ENCODE assay signal across 1 cellular context in the genomic region with DNA sequence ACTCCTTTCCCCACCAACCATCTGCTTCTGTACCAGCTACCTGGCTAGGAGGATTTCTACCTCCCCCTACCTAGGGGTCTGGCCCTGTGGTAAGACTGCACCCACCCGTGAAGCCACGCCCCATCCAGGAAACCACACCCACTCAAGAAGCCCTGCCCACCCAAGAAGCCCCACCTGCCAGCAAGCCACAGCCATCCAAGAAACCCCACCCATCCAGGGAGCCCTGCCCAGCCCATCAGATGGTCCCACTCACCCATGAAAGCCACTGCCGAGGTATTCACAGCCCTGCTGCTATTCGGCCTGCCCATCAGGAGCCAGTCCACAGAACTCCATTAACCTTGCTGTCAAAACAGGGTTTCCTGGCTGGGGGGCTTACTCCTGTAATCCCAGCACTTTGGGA.
TF ChIP-seq lines count a peak whose summit lies in the region.

No MANE protein-coding gene starts in this region.

TF ChIP-seq in HCT116, 20 proteins besides CTCF, POLR2A, EP300 and RAD21:
- TF ChIP-seq, protein P1, sequence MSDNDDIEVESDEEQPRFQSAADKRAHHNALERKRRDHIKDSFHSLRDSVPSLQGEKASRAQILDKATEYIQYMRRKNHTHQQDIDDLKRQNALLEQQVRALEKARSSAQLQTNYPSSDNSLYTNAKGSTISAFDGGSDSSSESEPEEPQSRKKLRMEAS (IDR thresholded peaks at IDR 0.05) = no peak
- TF ChIP-seq ZFX (IDR thresholded peaks at IDR 0.05) = no peak
- TF ChIP-seq TCF7L2 (IDR thresholded peaks at IDR 0.05; ENCODE audit: borderline replicate concordance, extremely low read depth, insufficient read depth, insufficient read length) = no peak
- no peak for TF ChIP-seq EZH2phosphoT487 (IDR thresholded peaks at IDR 0.05; ENCODE audit: borderline replicate concordance)
- TF ChIP-seq, protein P2, sequence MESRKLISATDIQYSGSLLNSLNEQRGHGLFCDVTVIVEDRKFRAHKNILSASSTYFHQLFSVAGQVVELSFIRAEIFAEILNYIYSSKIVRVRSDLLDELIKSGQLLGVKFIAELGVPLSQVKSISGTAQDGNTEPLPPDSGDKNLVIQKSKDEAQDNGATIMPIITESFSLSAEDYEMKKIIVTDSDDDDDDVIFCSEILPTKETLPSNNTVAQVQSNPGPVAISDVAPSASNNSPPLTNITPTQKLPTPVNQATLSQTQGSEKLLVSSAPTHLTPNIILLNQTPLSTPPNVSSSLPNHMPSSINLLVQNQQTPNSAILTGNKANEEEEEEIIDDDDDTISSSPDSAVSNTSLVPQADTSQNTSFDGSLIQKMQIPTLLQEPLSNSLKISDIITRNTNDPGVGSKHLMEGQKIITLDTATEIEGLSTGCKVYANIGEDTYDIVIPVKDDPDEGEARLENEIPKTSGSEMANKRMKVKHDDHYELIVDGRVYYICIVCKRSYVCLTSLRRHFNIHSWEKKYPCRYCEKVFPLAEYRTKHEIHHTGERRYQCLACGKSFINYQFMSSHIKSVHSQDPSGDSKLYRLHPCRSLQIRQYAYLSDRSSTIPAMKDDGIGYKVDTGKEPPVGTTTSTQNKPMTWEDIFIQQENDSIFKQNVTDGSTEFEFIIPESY (IDR thresholded peaks at IDR 0.05; ENCODE audit: extremely low read depth, insufficient replicate concordance, low read length) = no peak
- no peak for TF ChIP-seq FOSL1 (IDR thresholded peaks at IDR 0.05; ENCODE audit: low read depth)
- TF ChIP-seq CEBPB (IDR thresholded peaks at IDR 0.05; ENCODE audit: low read depth) = no peak
